17 cellular contexts compared by ENCODE assay signal in the genomic region with DNA sequence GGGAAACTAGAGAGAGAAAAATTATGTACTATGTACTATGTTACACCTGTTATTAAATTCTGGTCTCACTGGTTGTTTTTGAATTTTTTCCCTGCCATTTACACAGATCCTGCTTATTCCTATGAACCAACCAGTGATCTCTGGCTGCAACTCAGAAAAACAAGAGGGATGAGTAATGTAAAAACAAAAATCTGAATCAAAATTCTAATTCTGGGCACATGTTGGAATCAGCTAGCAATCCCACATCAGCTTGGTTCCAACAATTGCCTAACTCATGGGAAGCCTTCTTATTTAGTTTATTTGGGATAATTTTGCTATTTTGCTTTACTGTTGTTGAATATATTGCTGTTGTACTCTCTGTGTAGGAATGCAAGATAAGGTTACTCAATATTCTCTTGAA.
DNase-seq lines count a peak whose midpoint lies in the region; ATAC-seq and TF ChIP-seq lines count a peak whose summit lies in the region.
"Had no signal": no experiment of that assay in that cellular context is flagged by ENCODE, and none has a peak within 500 bp of the region (broad histone marks: within the 10 kb centered on the region; RNA-seq: fewer than 3 reads in every experiment).

No MANE protein-coding gene starts in this region.

- H3K27ac ChIP-seq in PC-9: no peak overlapping the region
- H3K27ac ChIP-seq: 22Rv1 had no signal

- CTCF ChIA-PET in PC-9 (lab: Charles Lee): no interaction called here

- no peaks in the 10 kb centered on the region for H3K36me3 ChIP-seq in PC-9 (ENCODE audit: low read depth)

- no peak for ATAC-seq in HG03095 (IDR thresholded peaks at IDR 0.05; ENCODE audit: unreplicated experiment)

- no TSS peak for BruUV-seq in PC-9 (replicated peaks; lab: Mats Ljungman, UMichigan)

- peaks cover 33% of the 10 kb centered on the region for H3K9me3 ChIP-seq in PC-9 (ENCODE audit: insufficient read depth, low read depth)

- POLR2A ChIA-PET in PC-9 (lab: Charles Lee; ENCODE audit: unreplicated experiment): no interaction called here

- H3K9me2 ChIP-seq in PC-9 (ENCODE audit: insufficient read depth): no peaks in the 10 kb centered on the region

- TF ChIP-seq CTCF in AG10803 (conservative IDR thresholded peaks at IDR 0.05; ENCODE audit: low read length) (no peak), PC-9 (conservative IDR thresholded peaks at IDR 0.05) (no peak)

- H3K27me3 ChIP-seq in PC-9 (ENCODE audit: insufficient read depth, low read depth): no peaks in the 10 kb centered on the region

- no peaks in the 10 kb centered on the region for H4K20me1 ChIP-seq in PC-9 (ENCODE audit: insufficient read depth)

- no peak overlapping the region for H3K4me3 ChIP-seq in AG10803 (ENCODE audit: low read length)
- no peak overlapping the region for H3K4me3 ChIP-seq in PC-9

- H3K4me2 ChIP-seq in PC-9: no peak overlapping the region

- intact Hi-C loops in PC-9 (cut with micrococcal nuclease; ENCODE audit: unreplicated experiment): no loop called here

- no peaks in the 10 kb centered on the region for H3K4me1 ChIP-seq in PC-9 (replicated peaks; ENCODE audit: insufficient read depth)

- 0 out of 2 replicates have a peak overlapping the region, but pooled peaks have one; percentile 41 for H2AFZ ChIP-seq in PC-9

- H3F3A ChIP-seq in PC-9 (ENCODE audit: insufficient read depth, low read depth): no peaks in the 10 kb centered on the region

- no peaks in the 10 kb centered on the region for H3K79me2 ChIP-seq in PC-9 (ENCODE audit: low read depth)

- DNase-seq in AG10803 (ENCODE audit: low read depth) (peak; percentile 9), PC-9 (no peak), fibroblast of gingiva (ENCODE audit: low read depth) (peak; percentile 11), stromal cell of bone marrow (ENCODE audit: low read depth) (peak; percentile 32), amniotic stem cell (lab: John Stamatoyannopoulos, UW) (no peak)
- DNase-seq in activated T-cell treated with anti-CD3 and anti-CD28 coated beads, Interleukin-2, amount 50 U/mL, for 1 hour: no peak
- DNase-seq: AML-193; C1 segment of cervical spinal cord; Calu3; CD4-positive, alpha-beta memory T cell; COR-L47; DMS53; DND-41; H7; HCEC 1CT had no signal

Comparison
In these comparisons a context has a peak if more than half of its experiments do, and no peak if none do; other contexts are left out.
1. DNase-seq: peak in AG10803 (single experiment), fibroblast of gingiva (single experiment) and stromal cell of bone marrow (single experiment); none in PC-9 (0 of 2), amniotic stem cell (single experiment) and activated T-cell treated with anti-CD3 and anti-CD28 coated beads, Interleukin-2, amount 50 U/mL, for 1 hour (single experiment).